Comparison of ENCODE assay signal across 1 cellular context in genomic region chr2:240560084-240560479, GRCh38.
TF ChIP-seq lines count a peak whose summit lies in the region.

Gene DUSP28, plus strand, starts transcription at chr2:240560357. Its CDS starts 328 bp downstream, at chr2:240560685.

TF ChIP-seq in HepG2, 621 proteins besides CTCF, POLR2A, EP300 and RAD21 (continued from another document and continues in another):
- TF ChIP-seq ARID5B (CRISPR knock-in tag; IDR thresholded peaks at IDR 0.05) (peak; percentile 65), PITX1 (CRISPR knock-in tag; IDR thresholded peaks at IDR 0.05) (peak; percentile 14; the same call in 1 of the 2 replicates), ZNF629 (CRISPR knock-in tag; conservative IDR thresholded peaks at IDR 0.05) (no peak; the same call in 1 of the 2 replicates), ZMAT5 (CRISPR knock-in tag; IDR thresholded peaks at IDR 0.05; ENCODE audit: borderline replicate concordance, low read depth) (no peak), ZNF749 (CRISPR knock-in tag; IDR thresholded peaks at IDR 0.05; ENCODE audit: borderline replicate concordance) (peak; percentile 78; the same call in 1 of the 2 replicates), NFE2L1 (CRISPR knock-in tag; IDR thresholded peaks at IDR 0.05; ENCODE audit: borderline replicate concordance) (no peak), NPAS2 (CRISPR knock-in tag; IDR thresholded peaks at IDR 0.05; ENCODE audit: borderline replicate concordance) (no peak), AHDC1 (CRISPR knock-in tag; IDR thresholded peaks at IDR 0.05; ENCODE audit: borderline replicate concordance) (no peak; the same call in 1 of the 2 replicates), ZNF331 (CRISPR knock-in tag; IDR thresholded peaks at IDR 0.05) (peak; percentile 90), ZBTB46 (CRISPR knock-in tag; IDR thresholded peaks at IDR 0.05; ENCODE audit: borderline replicate concordance) (no peak), MYPOP (CRISPR knock-in tag; IDR thresholded peaks at IDR 0.05) (peak; percentile 79), POLR2AphosphoS2 (IDR thresholded peaks at IDR 0.05; ENCODE audit: low read depth, low read length) (no peak), ZBTB43 (CRISPR knock-in tag; conservative IDR thresholded peaks at IDR 0.05) (peak; percentile 59; the same call in 1 of the 2 replicates), ZNF816 (CRISPR knock-in tag; IDR thresholded peaks at IDR 0.05; ENCODE audit: borderline replicate concordance) (no peak), PREB (CRISPR knock-in tag; IDR thresholded peaks at IDR 0.05) (0 out of 2 replicates have a peak, but pooled peaks have one; percentile 52), ZNF562 (CRISPR knock-in tag; IDR thresholded peaks at IDR 0.05; ENCODE audit: borderline replicate concordance) (no peak), ZBTB20 (CRISPR knock-in tag; IDR thresholded peaks at IDR 0.05; ENCODE audit: borderline replicate concordance, low read depth) (no peak), SNAPC5 (CRISPR knock-in tag; IDR thresholded peaks at IDR 0.05; ENCODE audit: borderline replicate concordance) (no peak), MAFG (CRISPR knock-in tag; IDR thresholded peaks at IDR 0.05) (no peak), DR1 (CRISPR knock-in tag; IDR thresholded peaks at IDR 0.05) (peak; percentile 63; the same call in 1 of the 2 replicates), TEAD3 (CRISPR knock-in tag; optimal IDR thresholded peaks at IDR 0.05; ENCODE audit: borderline replicate concordance) (peak; percentile 39), SNAI1 (CRISPR knock-in tag; IDR thresholded peaks at IDR 0.05; ENCODE audit: borderline replicate concordance) (peak; percentile 48), ZNF501 (CRISPR knock-in tag; IDR thresholded peaks at IDR 0.05) (no peak), ZNF510 (CRISPR knock-in tag; IDR thresholded peaks at IDR 0.05; ENCODE audit: low read depth) (no peak; the same call in 1 of the 2 replicates), THRA (CRISPR knock-in tag; IDR thresholded peaks at IDR 0.05; ENCODE audit: borderline replicate concordance) (peak; percentile 65; the same call in 1 of the 2 replicates), ELF4 (CRISPR knock-in tag; IDR thresholded peaks at IDR 0.05; ENCODE audit: borderline replicate concordance) (no peak), SOX6 (IDR thresholded peaks at IDR 0.05) (no peak), SOX6 (CRISPR knock-in tag; IDR thresholded peaks at IDR 0.05) (no peak; the same call in 1 of the 2 replicates), PHF21A (CRISPR knock-in tag; IDR thresholded peaks at IDR 0.05) (no peak; the same call in 1 of the 2 replicates), MZF1 (CRISPR knock-in tag; IDR thresholded peaks at IDR 0.05; ENCODE audit: borderline replicate concordance) (no peak), ZNF557 (CRISPR knock-in tag; IDR thresholded peaks at IDR 0.05) (0 out of 2 replicates have a peak, but pooled peaks have one; percentile 56), POLR2AphosphoS5 (IDR thresholded peaks at IDR 0.05; ENCODE audit: low read depth, low read length) (peak; percentile 83), SIX1 (CRISPR knock-in tag; IDR thresholded peaks at IDR 0.05; ENCODE audit: borderline replicate concordance) (no peak), ZNF546 (CRISPR knock-in tag; conservative IDR thresholded peaks at IDR 0.05) (no peak), ZNF362 (CRISPR knock-in tag; IDR thresholded peaks at IDR 0.05; ENCODE audit: borderline replicate concordance) (peak; percentile 17; the same call in 1 of the 2 replicates), ZNF747 (CRISPR knock-in tag; IDR thresholded peaks at IDR 0.05; ENCODE audit: borderline replicate concordance) (peak; percentile 88; the same call in 1 of the 2 replicates), TMF1 (CRISPR knock-in tag; IDR thresholded peaks at IDR 0.05; ENCODE audit: low read depth) (no peak), ATF2 (CRISPR knock-in tag; IDR thresholded peaks at IDR 0.05) (peak; percentile 57; the same call in 1 of the 2 replicates), ZNF530 (CRISPR knock-in tag; IDR thresholded peaks at IDR 0.05; ENCODE audit: low read depth) (0 out of 2 replicates have a peak, but pooled peaks have one; percentile 73), ZNF570 (CRISPR knock-in tag; IDR thresholded peaks at IDR 0.05; ENCODE audit: borderline replicate concordance) (no peak), TCF12 (IDR thresholded peaks at IDR 0.05) (no peak), TCF12 (CRISPR knock-in tag; IDR thresholded peaks at IDR 0.05) (no peak)
